In the genomic region with DNA sequence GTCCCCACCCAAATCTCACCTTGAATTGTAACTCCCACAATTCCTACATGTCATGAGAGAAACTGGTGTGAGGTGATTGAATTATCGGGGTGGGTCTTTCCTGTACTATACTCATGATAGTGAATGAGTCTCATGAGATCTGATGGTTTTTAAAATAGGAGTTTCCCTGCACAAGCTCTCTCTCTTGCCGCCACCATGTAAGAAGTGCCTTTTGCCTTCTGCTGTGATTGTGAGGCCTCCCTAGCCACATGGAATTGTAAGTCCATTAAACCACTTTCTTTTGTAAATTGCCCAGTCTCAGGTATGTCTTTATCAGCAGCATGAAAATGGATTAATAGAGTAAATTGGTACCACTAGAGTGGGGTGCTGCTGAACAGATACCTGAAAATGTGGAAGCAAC, we compare ENCODE assay signal across 1 cellular context.
TF ChIP-seq lines count a peak whose summit lies in the region.

No MANE protein-coding gene starts in this region.

TF ChIP-seq in IMR-90, 13 proteins besides CTCF, POLR2A, EP300 and RAD21:
- no peak for TF ChIP-seq CEBPB (IDR thresholded peaks at IDR 0.05; ENCODE audit: low read depth, low read length)
- TF ChIP-seq USF2 (IDR thresholded peaks at IDR 0.05; ENCODE audit: low read depth, low read length) = no peak
- TF ChIP-seq FOS (IDR thresholded peaks at IDR 0.05; ENCODE audit: low read depth, low read length) = no peak
- TF ChIP-seq MAZ (IDR thresholded peaks at IDR 0.05; ENCODE audit: borderline replicate concordance, low read depth, low read length) = no peak
- TF ChIP-seq SMC3 (IDR thresholded peaks at IDR 0.05; ENCODE audit: low read depth, low read length) = no peak
- no peak for TF ChIP-seq CHD1 (IDR thresholded peaks at IDR 0.05; ENCODE audit: low read depth, low read length)
- TF ChIP-seq NFE2L2 (IDR thresholded peaks at IDR 0.05; ENCODE audit: low read depth, low read length) = no peak
- no peak for TF ChIP-seq ELK1 (IDR thresholded peaks at IDR 0.05; ENCODE audit: borderline replicate concordance, low read depth, low read length)
TF ChIP-seq in IMR-90: peak in this region for 0.
